25 cellular contexts compared by ENCODE assay signal in genomic region chr20:39946946-39947345, GRCh38.
DNase-seq lines count a peak whose midpoint lies in the region; ATAC-seq, FAIRE-seq and TF ChIP-seq lines count a peak whose summit lies in the region.
"Had no signal": no experiment of that assay in that cellular context is flagged by ENCODE, and none has a peak within 500 bp of the region (broad histone marks: within the 10 kb centered on the region; RNA-seq: fewer than 3 reads in every experiment).

No MANE protein-coding gene starts in this region.

- FAIRE-seq in astrocyte (lab: Jason Lieb, UNC), result no peak
- FAIRE-seq: A549, GM12891, H54 had no signal

- no peak for TF ChIP-seq CTCF in astrocyte (IDR thresholded peaks at IDR 0.05; ENCODE audit: insufficient read depth, low read depth, low read length)
- TF ChIP-seq CTCF in parathyroid adenoma (IDR thresholded peaks at IDR 0.05), result no peak

- no peaks in the 10 kb centered on the region for H3K36me3 Mint-ChIP-seq in astrocyte (ENCODE audit: low read depth, unreplicated experiment)
- H3K36me3 Mint-ChIP-seq: CD14-positive monocyte had no signal

- peaks cover 3% of the 10 kb centered on the region for H3K27me3 Mint-ChIP-seq in astrocyte (ENCODE audit: low read depth, unreplicated experiment)

- H3K36me3 ChIP-seq in astrocyte (ENCODE audit: insufficient read depth, low read length), result no peaks in the 10 kb centered on the region
- H3K36me3 ChIP-seq in parathyroid adenoma (ENCODE audit: control insufficient read depth, insufficient read depth, low read length), result no peaks in the 10 kb centered on the region
- H3K36me3 ChIP-seq: BE2C; BLaER1 treated with 17β-estradiol and CSF1 and Interleukin-3, amounts not matched to agents 10 nM and 100 nM; HAP-1 had no signal

- DNase-seq in NCI-H2171 treated with DMSO at 0.1 percent for 48 hours (lab: John Stamatoyannopoulos, UW), result peak; percentile 26
- DNase-seq in NCI-H2171 (lab: John Stamatoyannopoulos, UW), result no peak
- no peak for DNase-seq in astrocyte (ENCODE audit: low read depth)
- no peak for DNase-seq in NCI-H2196 (lab: John Stamatoyannopoulos, UW; ENCODE audit: unreplicated experiment)
- DNase-seq: 8988T; ACHN; AML-193; BE2C; Calu3; CD4-positive, alpha-beta T cell; COR-L47; DMS53; DMS79 treated with DMSO at 0.1 percent for 48 hours; GF-D8; GOT3; HFFc6 had no signal

- peak overlapping the region; percentile 7 for H3K27ac Mint-ChIP-seq in astrocyte (ENCODE audit: unreplicated experiment)
- H3K27ac Mint-ChIP-seq: CD14-positive monocyte; CD4-positive, alpha-beta T cell; HFFc6 had no signal

- no peaks in the 10 kb centered on the region for H3K4me1 ChIP-seq in astrocyte (ENCODE audit: insufficient read depth, low read length)
- peaks cover 20% of the 10 kb centered on the region for H3K4me1 ChIP-seq in parathyroid adenoma
- H3K4me1 ChIP-seq: A549, BE2C, HAP-1 had no signal

- H3K4me2 ChIP-seq in astrocyte (ENCODE audit: low read length), result no peak overlapping the region
- no peak overlapping the region for H3K4me2 ChIP-seq in parathyroid adenoma (ENCODE audit: low read length)
- H3K4me2 ChIP-seq: A549; BLaER1 treated with 17β-estradiol and CSF1 and Interleukin-3, amounts not matched to agents 10 nM and 100 nM had no signal

- no peaks in the 10 kb centered on the region for H3K9me3 Mint-ChIP-seq in astrocyte (ENCODE audit: unreplicated experiment)
- H3K9me3 Mint-ChIP-seq: CD4-positive, alpha-beta T cell had no signal

- no peak overlapping the region for H2AFZ ChIP-seq in astrocyte (ENCODE audit: low read depth, low read length)
- peak overlapping the region; percentile 71 for H2AFZ ChIP-seq in parathyroid adenoma

- H3K4me1 Mint-ChIP-seq in astrocyte (ENCODE audit: low read depth, unreplicated experiment), result peaks cover 12% of the 10 kb centered on the region
- H3K4me1 Mint-ChIP-seq: CD14-positive monocyte had no signal

- H3K9ac ChIP-seq in astrocyte (ENCODE audit: low read length) (no peak overlapping the region), parathyroid adenoma (no peak overlapping the region)
- H3K9ac ChIP-seq: BLaER1 treated with 17β-estradiol and CSF1 and Interleukin-3, amounts not matched to agents 10 nM and 100 nM had no signal

- H3K79me2 ChIP-seq in astrocyte (ENCODE audit: insufficient read depth, low read length) (no peaks in the 10 kb centered on the region), parathyroid adenoma (no peaks in the 10 kb centered on the region)

- no peak overlapping the region for H3K4me3 Mint-ChIP-seq in astrocyte (ENCODE audit: unreplicated experiment)
- H3K4me3 Mint-ChIP-seq: CD14-positive monocyte; CD4-positive, alpha-beta T cell; HFFc6 had no signal

- H4K20me1 ChIP-seq in astrocyte (ENCODE audit: insufficient read depth, low read length), result no peaks in the 10 kb centered on the region
- H4K20me1 ChIP-seq: BLaER1 treated with 17β-estradiol and CSF1 and Interleukin-3, amounts not matched to agents 10 nM and 100 nM had no signal

- no peaks in the 10 kb centered on the region for H3K27me3 ChIP-seq in astrocyte (ENCODE audit: insufficient read depth, low read length)
- H3K27me3 ChIP-seq in parathyroid adenoma (ENCODE audit: control insufficient read depth, insufficient read depth, low read length), result no peaks in the 10 kb centered on the region
- H3K27me3 ChIP-seq: BE2C; BLaER1 treated with 17β-estradiol and CSF1 and Interleukin-3, amounts not matched to agents 10 nM and 100 nM had no signal

- H3K27ac ChIP-seq in astrocyte (ENCODE audit: low read depth, low read length), result peak overlapping the region; percentile 39
- H3K27ac ChIP-seq in parathyroid adenoma, result no peak overlapping the region
- H3K27ac ChIP-seq: A549; BLaER1 treated with 17β-estradiol and CSF1 and Interleukin-3, amounts not matched to agents 10 nM and 100 nM had no signal

- H3K9me3 ChIP-seq in astrocyte (ENCODE audit: insufficient read depth, low read depth, low read length) (no peaks in the 10 kb centered on the region), parathyroid adenoma (ENCODE audit: control insufficient read depth, low read length) (no peaks in the 10 kb centered on the region)
- H3K9me3 ChIP-seq: A549; BE2C; BLaER1 treated with 17β-estradiol and CSF1 and Interleukin-3, amounts not matched to agents 10 nM and 100 nM; HAP-1 had no signal

- ATAC-seq in HG03565 (IDR thresholded peaks at IDR 0.05; ENCODE audit: unreplicated experiment) (no peak), HG02973 (IDR thresholded peaks at IDR 0.05; ENCODE audit: unreplicated experiment) (no peak)
- ATAC-seq: A549 had no signal

- H3K4me3 ChIP-seq in astrocyte (ENCODE audit: insufficient read depth, low read depth, low read length) (no peak overlapping the region), parathyroid adenoma (ENCODE audit: low read depth, low read length) (no peak overlapping the region)
- H3K4me3 ChIP-seq: A549; BLaER1 treated with 17β-estradiol and CSF1 and Interleukin-3, amounts not matched to agents 10 nM and 100 nM; HAP-1 had no signal
